ENCODE assay signal across 1 cellular context in genomic region chr19:50213925-50214324, GRCh38.
TF ChIP-seq lines count a peak whose summit lies in the region.

No MANE protein-coding gene starts in this region.

TF ChIP-seq in HepG2, 621 proteins besides CTCF, POLR2A, EP300 and RAD21:
- no peak for TF ChIP-seq ARID2 (CRISPR knock-in tag; IDR thresholded peaks at IDR 0.05; ENCODE audit: borderline replicate concordance)
- 0 out of 2 replicates have a peak, but pooled peaks have one; percentile 27 for TF ChIP-seq FOXO4 (CRISPR knock-in tag; conservative IDR thresholded peaks at IDR 0.05)
- no peak for TF ChIP-seq HHEX (CRISPR knock-in tag; IDR thresholded peaks at IDR 0.05)
- no peak for TF ChIP-seq KLF11 (CRISPR knock-in tag; IDR thresholded peaks at IDR 0.05)
- no peak for TF ChIP-seq BRCA1 (CRISPR knock-in tag; IDR thresholded peaks at IDR 0.05)
- TF ChIP-seq POLR2G (IDR thresholded peaks at IDR 0.05; ENCODE audit: low read depth, low read length): no peak
